8 cellular contexts compared by ENCODE assay signal in the genomic region with DNA sequence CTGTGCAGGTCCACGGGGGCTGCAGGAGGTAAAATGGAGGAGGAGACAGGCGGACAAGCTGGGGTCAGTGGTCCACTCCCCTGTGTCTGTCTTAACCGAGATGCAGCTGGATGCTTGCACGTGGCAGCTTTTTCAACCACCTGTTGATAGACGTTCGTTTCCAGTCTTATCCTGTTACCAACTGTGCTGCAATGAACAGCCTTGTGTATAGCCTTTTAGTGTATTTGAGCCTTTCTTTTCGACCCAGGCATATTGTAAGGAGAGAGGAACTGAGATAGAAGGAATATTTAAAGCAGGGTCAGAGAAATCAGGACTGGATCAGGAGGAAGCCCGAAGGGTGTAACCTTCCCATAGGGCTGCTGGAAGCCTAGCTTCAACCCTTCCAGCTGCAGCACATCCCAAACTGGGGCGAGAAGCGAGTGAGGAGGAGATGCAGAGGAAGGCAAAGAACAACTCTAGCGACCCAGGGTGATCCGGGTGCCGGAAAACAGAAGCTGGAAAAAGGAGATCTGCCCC. TPM values are rescaled to one million over a fixed set of nuclear protein-coding genes. Genes with fewer than 3 reads are reported as not detected.
DNase-seq lines count a peak whose midpoint lies in the region; ATAC-seq and TF ChIP-seq lines count a peak whose summit lies in the region.

No MANE protein-coding gene starts in this region.

- peak overlapping the region; percentile 65 for H3K4me3 Mint-ChIP-seq in CD8-positive, alpha-beta T cell
- peak overlapping the region; percentile 71 for H3K4me3 Mint-ChIP-seq in mesothelial cell of epicardium

- H3K36me3 Mint-ChIP-seq in CD8-positive, alpha-beta T cell: no peaks in the 10 kb centered on the region
- H3K36me3 Mint-ChIP-seq in mesothelial cell of epicardium: no peaks in the 10 kb centered on the region

- peak overlapping the region; percentile 41 for H3K4me3 ChIP-seq in CD8-positive, alpha-beta T cell (ENCODE audit: low read depth, low read length)
- peak overlapping the region; percentile 66 for H3K4me3 ChIP-seq in coronary artery

- no peak overlapping the region for H3K27ac Mint-ChIP-seq in CD8-positive, alpha-beta T cell
- no peak overlapping the region for H3K27ac Mint-ChIP-seq in mesothelial cell of epicardium

- H3K9me3 ChIP-seq in CD8-positive, alpha-beta T cell (ENCODE audit: low read length): no peaks in the 10 kb centered on the region

- DNase-seq in CD8-positive, alpha-beta T cell: no peak
- DNase-seq in NCI-H69 (lab: John Stamatoyannopoulos, UW) (peak; percentile 54), coronary artery (ENCODE audit: low spot score) (no peak), mesothelial cell of epicardium (ENCODE audit: low spot score in 2 of 2, unreplicated experiment in 2 of 2) (no peak), ureter (ENCODE audit: low spot score) (no peak), NCI-H2029 treated with DMSO at 0.1 percent for 48 hours (lab: John Stamatoyannopoulos, UW) (no peak), NOMO-1 treated with DMSO at 0.1 percent for 48 hours (lab: John Stamatoyannopoulos, UW; ENCODE audit: unreplicated experiment) (no peak)

- POLR2A ChIA-PET in CD8-positive, alpha-beta T cell (lab: Charles Lee): interaction anchor here (1.5 kb wide), 1 partner anchor 35 kb away, joined by 6 read pairs; a partner anchor contains a TSS

- intact Hi-C loops in CD8-positive, alpha-beta T cell (cut with DNase I, micrococcal nuclease): no loop called here

- no peak for ATAC-seq in CD8-positive, alpha-beta T cell
- ATAC-seq in GM21786 (IDR thresholded peaks at IDR 0.05; ENCODE audit: unreplicated experiment): no peak

- peaks cover 41% of the 10 kb centered on the region for H3K4me1 ChIP-seq in CD8-positive, alpha-beta T cell (ENCODE audit: insufficient read depth, low read length)

- H3K4me1 Mint-ChIP-seq in CD8-positive, alpha-beta T cell (ENCODE audit: low read depth): peaks cover 49% of the 10 kb centered on the region
- peaks cover 24% of the 10 kb centered on the region for H3K4me1 Mint-ChIP-seq in mesothelial cell of epicardium

- no peaks in the 10 kb centered on the region for H3K9me3 Mint-ChIP-seq in CD8-positive, alpha-beta T cell
- no peaks in the 10 kb centered on the region for H3K9me3 Mint-ChIP-seq in mesothelial cell of epicardium

- no peaks in the 10 kb centered on the region for H3K36me3 ChIP-seq in CD8-positive, alpha-beta T cell (ENCODE audit: insufficient read depth, low read length)

- no peak overlapping the region for H3K27ac ChIP-seq in CD8-positive, alpha-beta T cell (ENCODE audit: low read depth, low read length)
- H3K27ac ChIP-seq in coronary artery: peak overlapping the region in 1 of 2 donors; percentile 89

- peaks cover 39% of the 10 kb centered on the region for H3K27me3 Mint-ChIP-seq in CD8-positive, alpha-beta T cell (ENCODE audit: low read depth)
- H3K27me3 Mint-ChIP-seq in mesothelial cell of epicardium (ENCODE audit: low read depth): peaks cover 94% of the 10 kb centered on the region

- no peaks in the 10 kb centered on the region for H3K27me3 ChIP-seq in CD8-positive, alpha-beta T cell (ENCODE audit: insufficient read depth, low read length)

- TF ChIP-seq CTCF in CD8-positive, alpha-beta T cell (IDR thresholded peaks at IDR 0.05): no peak
- TF ChIP-seq CTCF in coronary artery (IDR thresholded peaks at IDR 0.05) (no peak), mesothelial cell of epicardium (IDR thresholded peaks at IDR 0.05; ENCODE audit: unreplicated experiment) (no peak)

- CTCF ChIA-PET in CD8-positive, alpha-beta T cell (lab: Charles Lee): interaction anchor here (0.9 to 6.7 kb wide), 7 partner anchors 10 to 253 kb away, joined by 3 to 250 read pairs (median 3); no protein-coding TSS in a partner anchor

RNA-seq across cellular contexts. Expression of a gene that starts 11.4 kb away (rescaled TPM):
- not detected for total RNA-seq in CD8-positive, alpha-beta T cell
- total RNA-seq in mesothelial cell of epicardium (0.58 to 0.68 TPM in 2 of 3 replicates, not detected in the other), ureter (0.78 TPM)

RNA-seq across cellular contexts. Expression of a gene that starts 25.9 kb away (rescaled TPM):
- total RNA-seq in CD8-positive, alpha-beta T cell: not detected
- total RNA-seq in mesothelial cell of epicardium: not detected in 3 replicates
- 0.65 TPM for total RNA-seq in ureter

RNA-seq across cellular contexts. Expression of a gene that starts 34.5 kb away (rescaled TPM):
- total RNA-seq in CD8-positive, alpha-beta T cell: not detected
- total RNA-seq in mesothelial cell of epicardium (not detected in 3 replicates), ureter (not detected)

RNA-seq across cellular contexts. Expression of a gene that starts 34.5 kb away (rescaled TPM):
- total RNA-seq in CD8-positive, alpha-beta T cell: 10 to 100 TPM; 24.7 to 28.3 TPM
- 29.7 to 32.2 TPM (median 30.0 TPM) in 3 replicates for total RNA-seq in mesothelial cell of epicardium
- 76.0 TPM for total RNA-seq in ureter

RNA-seq across cellular contexts. Expression of a gene that starts 40.4 kb away (rescaled TPM):
- total RNA-seq in CD8-positive, alpha-beta T cell: 10 to 100 TPM; 26.6 to 30.7 TPM
- total RNA-seq in mesothelial cell of epicardium (31.1 to 32.7 TPM (median 31.4 TPM) in 3 replicates), ureter (33.2 TPM)
